8 cellular contexts compared by ENCODE assay signal in genomic region chr2:64283641-64284371, GRCh38.
A peak's percentile ranks its signal among the peaks of the same experiment; 100 is the strongest.
DNase-seq lines count a peak whose midpoint lies in the region; ATAC-seq and TF ChIP-seq lines count a peak whose summit lies in the region.

No MANE protein-coding gene starts in this region.

- DNase-seq in DMS53 treated with DMSO at 0.1 percent for 48 hours (lab: John Stamatoyannopoulos, UW; ENCODE audit: unreplicated experiment) (peak; percentile 41), colonic mucosa (no peak), NCI-H526 (lab: John Stamatoyannopoulos, UW) (no peak), MG63 (no peak), NCI-H146 (lab: John Stamatoyannopoulos, UW) (no peak)
- DNase-seq in stimulated activated naive B cell treated with anti-CD40 and anti-IgM and Interleukin-4, amounts not matched to agents 10 μg/mL and 1 μg/mL and 100 μg/mL, for 72 hours = no peak

- H3K4me1 ChIP-seq in colonic mucosa = no peaks in the 10 kb centered on the region

- no peak overlapping the region for H3K4me3 Mint-ChIP-seq in stimulated activated naive B cell treated with anti-CD40 and anti-IgM and Interleukin-4, amounts not matched to agents 10 μg/mL and 1 μg/mL and 100 μg/mL, for 72 hours

- intact Hi-C loops in colonic mucosa (cut with DNase I) = no loop called here

- H3K27me3 Mint-ChIP-seq in stimulated activated naive B cell treated with anti-CD40 and anti-IgM and Interleukin-4, amounts not matched to agents 10 μg/mL and 1 μg/mL and 100 μg/mL, for 72 hours = no peaks in the 10 kb centered on the region

- H3K27me3 ChIP-seq in colonic mucosa (no peaks in the 10 kb centered on the region), MG63 (no peaks in the 10 kb centered on the region)

- ATAC-seq in GM19351 (IDR thresholded peaks at IDR 0.05; ENCODE audit: unreplicated experiment) (peak; percentile 96), HG03354 (IDR thresholded peaks at IDR 0.05; ENCODE audit: poor library complexity, severe bottlenecking, unreplicated experiment) (peak; percentile 98)
- ATAC-seq in stimulated activated naive B cell treated with anti-CD40 and anti-IgM and Interleukin-4, amounts not matched to agents 10 μg/mL and 1 μg/mL and 100 μg/mL, for 72 hours (replicated peaks) = peak; percentile 88 to 92

- no peak overlapping the region for H3K9ac ChIP-seq in colonic mucosa (ENCODE audit: low read depth in 2 of 2, low read length in 2 of 2)

- H3K27ac ChIP-seq in colonic mucosa = peak overlapping the region; percentile 2

- no peaks in the 10 kb centered on the region for H3K9me3 Mint-ChIP-seq in stimulated activated naive B cell treated with anti-CD40 and anti-IgM and Interleukin-4, amounts not matched to agents 10 μg/mL and 1 μg/mL and 100 μg/mL, for 72 hours

- no peak overlapping the region for H3K4me3 ChIP-seq in colonic mucosa
- H3K4me3 ChIP-seq in MG63 = no peak overlapping the region

- H3K27ac Mint-ChIP-seq in stimulated activated naive B cell treated with anti-CD40 and anti-IgM and Interleukin-4, amounts not matched to agents 10 μg/mL and 1 μg/mL and 100 μg/mL, for 72 hours = no peak overlapping the region

- H3K36me3 Mint-ChIP-seq in stimulated activated naive B cell treated with anti-CD40 and anti-IgM and Interleukin-4, amounts not matched to agents 10 μg/mL and 1 μg/mL and 100 μg/mL, for 72 hours = no peaks in the 10 kb centered on the region

- H3K4me1 Mint-ChIP-seq in stimulated activated naive B cell treated with anti-CD40 and anti-IgM and Interleukin-4, amounts not matched to agents 10 μg/mL and 1 μg/mL and 100 μg/mL, for 72 hours = no peaks in the 10 kb centered on the region

- H3K9me3 ChIP-seq in colonic mucosa = no peaks in the 10 kb centered on the region
- H3K9me3 ChIP-seq in MG63 = no peaks in the 10 kb centered on the region

- no peak for TF ChIP-seq CTCF in colonic mucosa (IDR thresholded peaks at IDR 0.05)

- H3K36me3 ChIP-seq in colonic mucosa = no peaks in the 10 kb centered on the region
- H3K36me3 ChIP-seq in MG63 = no peaks in the 10 kb centered on the region
